Comparison of ENCODE assay signal across 21 cellular contexts in the genomic region with DNA sequence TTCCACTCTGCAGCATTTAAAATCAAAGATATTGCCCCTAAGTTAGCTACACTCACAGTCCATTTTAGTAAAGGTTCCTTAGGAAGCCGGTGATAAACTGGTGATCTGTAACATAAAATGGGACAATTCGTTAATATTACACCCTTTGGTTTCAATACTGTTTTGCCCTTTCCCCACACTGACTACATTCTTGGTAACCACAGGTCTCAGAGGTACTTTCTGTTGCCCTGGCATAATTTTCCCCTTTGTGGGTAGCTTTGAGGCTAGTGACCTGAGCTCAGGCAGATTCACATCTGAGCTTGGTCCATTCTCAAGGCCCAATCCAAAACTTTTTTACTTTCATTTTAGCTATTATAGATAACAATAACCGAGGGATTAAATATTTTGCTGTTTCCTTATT. TPM values are rescaled to one million over a fixed set of nuclear protein-coding genes. Genes with fewer than 3 reads are reported as not detected.
A peak's percentile ranks its signal among the peaks of the same experiment; 100 is the strongest.
DNase-seq lines count a peak whose midpoint lies in the region; ATAC-seq, FAIRE-seq and TF ChIP-seq lines count a peak whose summit lies in the region.
"Had no signal": no experiment of that assay in that cellular context is flagged by ENCODE, and none has a peak within 500 bp of the region (broad histone marks: within the 10 kb centered on the region; RNA-seq: fewer than 3 reads in every experiment).

No MANE protein-coding gene starts in this region.

- H3K9me3 ChIP-seq in T-helper 17 cell (ENCODE audit: control insufficient read depth, low read length, poor library complexity, severe bottlenecking) = no peaks in the 10 kb centered on the region
- H3K9me3 ChIP-seq: adrenal gland, gastroesophageal sphincter, lower lobe of right lung, testis had no signal

- H3K4me3 Mint-ChIP-seq in immature natural killer cell (peak overlapping the region in 3 of 5 donors; percentile 31 to 63 (median 36)), T-helper 17 cell (no peak overlapping the region)
- H3K4me3 Mint-ChIP-seq: activated CD4-positive, alpha-beta memory T cell treated with anti-CD3 and anti-CD28 coated beads, Interleukin-2, amount 10 ng/mL, durations not matched to agents 7 days and 5 days; CD14-positive monocyte; stimulated activated effector memory CD8-positive, alpha-beta T cell treated with anti-CD3 and anti-CD28 coated beads, Interleukin-12 subunit alpha, Interleukin-12 subunit beta, amount 100 ng/mL, for 72 hours had no signal

- H3K36me3 Mint-ChIP-seq in immature natural killer cell (no peaks in the 10 kb centered on the region), T-helper 17 cell (ENCODE audit: low read depth) (no peaks in the 10 kb centered on the region)
- H3K36me3 Mint-ChIP-seq: CD14-positive monocyte; stimulated activated effector memory CD8-positive, alpha-beta T cell treated with anti-CD3 and anti-CD28 coated beads, Interleukin-12 subunit alpha, Interleukin-12 subunit beta, amount 100 ng/mL, for 72 hours had no signal

- CTCF ChIA-PET in GM10248 (lab: Yijun Ruan, JAX) = interaction anchor here (0.8 to 2.5 kb wide), 3 partner anchors 9 to 62 kb away, joined by 3 to 12 read pairs (median 4); no protein-coding TSS in a partner anchor

- H3K27me3 Mint-ChIP-seq in immature natural killer cell (ENCODE audit: low read depth in 3 of 3) (peaks cover 0 to 3% (median 0%) of the 10 kb centered on the region in 3 donors), T-helper 17 cell (peaks cover 6% of the 10 kb centered on the region)
- H3K27me3 Mint-ChIP-seq: activated CD4-positive, alpha-beta memory T cell treated with anti-CD3 and anti-CD28 coated beads, Interleukin-2, amount 10 ng/mL, durations not matched to agents 7 days and 5 days had no signal

- DNase-seq in immature natural killer cell = peak in 2 of 3 donors; percentile 26 to 30
- DNase-seq in cerebellar nuclear complex (lab: John Stamatoyannopoulos, UW) = no peak
- DNase-seq in HTR-8/SVneo (ENCODE audit: insufficient read length, low spot score) = no peak
- no peak for DNase-seq in T-helper 17 cell
- DNase-seq in GM10248 (ENCODE audit: extremely low spot score) = no peak
- DNase-seq: activated CD4-positive, alpha-beta memory T cell treated with anti-CD3 and anti-CD28 coated beads, Interleukin-2, amount 10 ng/mL, durations not matched to agents 7 days and 5 days; adrenal gland; lower lobe of right lung; NCI-H187; SHP77 treated with DMSO at 0.1 percent for 48 hours; stimulated activated CD4-positive, alpha-beta T cell treated with anti-CD3 and anti-CD28 coated beads, Interleukin-2, amount 100 ng/mL, for 24 hours; testis had no signal

- POLR2A ChIA-PET in GM10248 (lab: Yijun Ruan, JAX) = no interaction called here

- no peak for FAIRE-seq in HTR-8/SVneo (lab: Jason Lieb, UNC)
- FAIRE-seq: colon, keratinocyte had no signal

- H3K9me3 Mint-ChIP-seq in immature natural killer cell = no peaks in the 10 kb centered on the region
- H3K9me3 Mint-ChIP-seq: activated CD4-positive, alpha-beta memory T cell treated with anti-CD3 and anti-CD28 coated beads, Interleukin-2, amount 10 ng/mL, durations not matched to agents 7 days and 5 days; CD14-positive monocyte; stimulated activated effector memory CD8-positive, alpha-beta T cell treated with anti-CD3 and anti-CD28 coated beads, Interleukin-12 subunit alpha, Interleukin-12 subunit beta, amount 100 ng/mL, for 72 hours had no signal

- peak; percentile 86 for ATAC-seq in GM18508 (IDR thresholded peaks at IDR 0.05; ENCODE audit: insufficient read depth, unreplicated experiment)
- peak; percentile 79 for ATAC-seq in GM21423 (IDR thresholded peaks at IDR 0.05; ENCODE audit: unreplicated experiment)
- ATAC-seq in HG03378 (IDR thresholded peaks at IDR 0.05; ENCODE audit: unreplicated experiment) = peak; percentile 86
- no peak for ATAC-seq in T-helper 17 cell
- ATAC-seq: gastroesophageal sphincter; HCT116; lower lobe of right lung; stimulated activated effector memory CD8-positive, alpha-beta T cell treated with anti-CD3 and anti-CD28 coated beads, Interleukin-12 subunit alpha, Interleukin-12 subunit beta, amount 100 ng/mL, for 72 hours had no signal

- no peak for TF ChIP-seq CTCF in GM10248 (IDR thresholded peaks at IDR 0.05; ENCODE audit: control extremely low read depth, extremely low read depth, low read depth, missing control alignments)

- H3K4me1 Mint-ChIP-seq in immature natural killer cell = peaks cover 23 to 37% of the 10 kb centered on the region in 2 donors
- no peaks in the 10 kb centered on the region for H3K4me1 Mint-ChIP-seq in T-helper 17 cell
- H3K4me1 Mint-ChIP-seq: activated CD4-positive, alpha-beta memory T cell treated with anti-CD3 and anti-CD28 coated beads, Interleukin-2, amount 10 ng/mL, durations not matched to agents 7 days and 5 days; CD14-positive monocyte; stimulated activated effector memory CD8-positive, alpha-beta T cell treated with anti-CD3 and anti-CD28 coated beads, Interleukin-12 subunit alpha, Interleukin-12 subunit beta, amount 100 ng/mL, for 72 hours had no signal

- H3K27ac Mint-ChIP-seq in immature natural killer cell (peak overlapping the region in 5 of 6 donors; percentile 24 to 74 (median 42)), T-helper 17 cell (no peak overlapping the region)
- H3K27ac Mint-ChIP-seq: activated CD4-positive, alpha-beta memory T cell treated with anti-CD3 and anti-CD28 coated beads, Interleukin-2, amount 10 ng/mL, durations not matched to agents 7 days and 5 days; CD14-positive monocyte; stimulated activated effector memory CD8-positive, alpha-beta T cell treated with anti-CD3 and anti-CD28 coated beads, Interleukin-12 subunit alpha, Interleukin-12 subunit beta, amount 100 ng/mL, for 72 hours had no signal

RNA-seq across cellular contexts. Expression of gene CSRNP3, which starts 32.9 kb away (rescaled TPM):
- not detected for polyA plus RNA-seq in immature natural killer cell
- total RNA-seq in T-helper 17 cell = not detected
- total RNA-seq: activated CD4-positive, alpha-beta memory T cell treated with anti-CD3 and anti-CD28 coated beads, Interleukin-2, amount 10 ng/mL, durations not matched to agents 7 days and 5 days had no signal
- polyA plus RNA-seq: CD14-positive monocyte had no signal

Comparison
In these comparisons a context has a peak if more than half of its experiments do, and no peak if none do; other contexts are left out.
1. DNase-seq: peak in immature natural killer cell (2 of 3); none in cerebellar nuclear complex (0 of 2), HTR-8/SVneo (single experiment), T-helper 17 cell (0 of 3) and GM10248 (single experiment).